Comparison of ENCODE assay signal across 19 cellular contexts in the genomic region with DNA sequence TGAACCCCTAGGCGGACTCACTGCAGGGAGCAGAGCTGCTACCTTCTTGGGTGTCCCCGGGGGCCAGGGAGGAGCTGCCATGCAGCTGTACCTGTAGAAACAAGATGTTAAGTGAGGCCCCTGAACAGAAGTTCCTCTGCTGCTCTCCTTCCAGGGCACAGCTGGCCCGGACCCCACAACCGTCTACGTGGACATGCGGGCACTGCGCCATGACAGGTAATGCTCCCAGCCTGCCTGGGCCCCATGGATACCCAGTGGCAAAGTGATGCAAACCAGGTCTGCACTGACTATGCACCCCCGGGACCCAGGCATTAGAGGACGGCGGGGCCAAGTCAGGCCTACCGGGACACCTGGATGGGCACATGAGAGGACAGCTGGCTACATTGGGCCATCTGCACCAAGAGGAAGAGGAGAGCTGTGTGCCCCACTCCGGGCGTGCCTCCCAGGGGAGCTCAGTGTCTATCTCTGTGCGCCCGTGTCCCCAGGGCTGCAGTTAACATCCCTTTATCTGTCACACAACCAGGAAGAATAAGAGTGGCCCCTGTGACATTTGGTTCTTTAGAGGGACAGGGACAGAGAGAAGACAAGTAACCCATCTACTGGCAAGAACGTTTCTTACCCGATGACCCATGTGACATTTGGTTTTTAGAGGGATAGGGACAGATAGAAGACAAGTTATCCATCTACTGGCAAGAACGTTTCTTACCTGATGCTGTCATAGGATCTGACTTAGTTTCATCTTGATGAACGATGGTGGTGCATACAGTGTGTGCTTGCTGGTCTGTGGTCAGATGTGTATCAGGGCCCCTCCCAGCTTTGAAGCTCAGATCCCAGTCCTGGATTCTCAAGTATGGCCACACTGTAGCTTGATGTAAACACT. TPM values are rescaled to one million over a fixed set of nuclear protein-coding genes. Genes with fewer than 3 reads are reported as not detected.
DNase-seq lines count a peak whose midpoint lies in the region; ATAC-seq and TF ChIP-seq lines count a peak whose summit lies in the region.
"Had no signal": no experiment of that assay in that cellular context is flagged by ENCODE, and none has a peak within 500 bp of the region (broad histone marks: within the 10 kb centered on the region; RNA-seq: fewer than 3 reads in every experiment).

No MANE protein-coding gene starts in this region.

- no peak overlapping the region for H3K9ac ChIP-seq in SK-N-SH
- no peak overlapping the region for H3K9ac ChIP-seq in mammary epithelial cell (ENCODE audit: insufficient read depth, low read length)

- H3K36me3 Mint-ChIP-seq in activated T-helper 2 cell treated with anti-CD3 and anti-CD28 coated beads, Interferon-gamma antibody, Interleukin-2, Interleukin-4, amounts not matched to agents 10 μg/mL and 5 μg/mL and 100 μg/mL, durations not matched to agents 14 hours and 24 hours and 36 hours (ENCODE audit: low read depth), result peaks cover 68% of the 10 kb centered on the region
- H3K36me3 Mint-ChIP-seq in naive thymus-derived CD4-positive, alpha-beta T cell, result peaks cover 23 to 77% (median 58%) of the 10 kb centered on the region in 5 donors

- H3K36me3 ChIP-seq in SK-N-SH (replicated peaks in 1 of 2; ENCODE audit: control insufficient read depth in 1 of 2, insufficient read depth in 2 of 2, low read length in 1 of 2) (peaks cover 23 to 79% of the 10 kb centered on the region in 2 experiments), mammary epithelial cell (ENCODE audit: insufficient read depth, low read length) (peaks cover 20% of the 10 kb centered on the region)
- peaks cover 10 to 60% (median 17%) of the 10 kb centered on the region in 3 experiments for H3K36me3 ChIP-seq in naive thymus-derived CD4-positive, alpha-beta T cell (ENCODE audit: control insufficient read depth in 2 of 3, insufficient read depth in 3 of 3, low read length in 3 of 3)

- DNase-seq in SK-N-SH (peak; percentile 13), D341Med (ENCODE audit: low spot score) (peak; percentile 24), mammary epithelial cell (no peak)
- no peak for DNase-seq in activated T-helper 2 cell treated with anti-CD3 and anti-CD28 coated beads, Interferon-gamma antibody, Interleukin-2, Interleukin-4, amounts not matched to agents 10 μg/mL and 5 μg/mL and 100 μg/mL, durations not matched to agents 14 hours and 24 hours and 36 hours (ENCODE audit: low spot score)
- DNase-seq in naive thymus-derived CD4-positive, alpha-beta T cell, result peak in 1 of 9 donors; percentile 6
- DNase-seq: activated CD4-positive, alpha-beta T cell treated with anti-CD3 and anti-CD28 coated beads, Interleukin-2, amount 50 U/mL, for 48 hours; amniotic stem cell; gastrocnemius medialis; NCI-H1092 treated with DMSO at 0.1 percent for 48 hours; T1000 had no signal

- no peak for TF ChIP-seq RAD21 in SK-N-SH (IDR thresholded peaks at IDR 0.05; ENCODE audit: low read length)

- peaks cover 33% of the 10 kb centered on the region for H3K4me1 Mint-ChIP-seq in activated T-helper 2 cell treated with anti-CD3 and anti-CD28 coated beads, Interferon-gamma antibody, Interleukin-2, Interleukin-4, amounts not matched to agents 10 μg/mL and 5 μg/mL and 100 μg/mL, durations not matched to agents 14 hours and 24 hours and 36 hours (ENCODE audit: low read depth)
- H3K4me1 Mint-ChIP-seq in naive thymus-derived CD4-positive, alpha-beta T cell, result peaks cover 39 to 96% (median 84%) of the 10 kb centered on the region in 7 donors

- H3K79me2 ChIP-seq in SK-N-SH (ENCODE audit: insufficient read depth), result no peaks in the 10 kb centered on the region
- H3K79me2 ChIP-seq in mammary epithelial cell (ENCODE audit: insufficient read depth, low read length), result no peaks in the 10 kb centered on the region

- no peak for TF ChIP-seq CTCF in SK-N-SH (IDR thresholded peaks at IDR 0.05)
- TF ChIP-seq CTCF in mammary epithelial cell (conservative IDR thresholded peaks at IDR 0.05 in 1 of 2, IDR thresholded peaks at IDR 0.05 in 1 of 2; ENCODE audit: extremely low read depth in 1 of 2, insufficient read depth in 1 of 2, low read depth in 1 of 2, low read length in 2 of 2), result no peak

- peak overlapping the region; percentile 75 for H3K4me3 Mint-ChIP-seq in activated T-helper 2 cell treated with anti-CD3 and anti-CD28 coated beads, Interferon-gamma antibody, Interleukin-2, Interleukin-4, amounts not matched to agents 10 μg/mL and 5 μg/mL and 100 μg/mL, durations not matched to agents 14 hours and 24 hours and 36 hours (ENCODE audit: low read depth)
- peak overlapping the region; percentile 76 to 91 (median 82) for H3K4me3 Mint-ChIP-seq in naive thymus-derived CD4-positive, alpha-beta T cell

- H2AFZ ChIP-seq in SK-N-SH (ENCODE audit: low read depth) (no peak overlapping the region), mammary epithelial cell (ENCODE audit: low read depth, low read length) (no peak overlapping the region)

- POLR2A ChIA-PET in SK-N-SH (lab: Yijun Ruan, JAX), result no interaction called here
- POLR2A ChIA-PET in naive thymus-derived CD4-positive, alpha-beta T cell (lab: Charles Lee), result interaction anchor here (0.6 to 10.3 kb wide), 9 partner anchors 8 to 101 kb away, joined by 3 to 219 read pairs (median 4); a partner anchor contains a TSS

- no peaks in the 10 kb centered on the region for H3F3A ChIP-seq in SK-N-SH (replicated peaks; ENCODE audit: insufficient read depth)

- no peak for ATAC-seq in SK-N-SH treated with all-trans-retinoic acid at 6 μM for 48 hours
- no peak for ATAC-seq in naive thymus-derived CD4-positive, alpha-beta T cell
- no peak for ATAC-seq in HG03025 (IDR thresholded peaks at IDR 0.05; ENCODE audit: low FRiP score, unreplicated experiment)
- no peak for ATAC-seq in HG03095 (IDR thresholded peaks at IDR 0.05; ENCODE audit: unreplicated experiment)
- ATAC-seq: gastrocnemius medialis, Right ventricle myocardium inferior had no signal

- no peaks in the 10 kb centered on the region for H3K27me3 Mint-ChIP-seq in activated T-helper 2 cell treated with anti-CD3 and anti-CD28 coated beads, Interferon-gamma antibody, Interleukin-2, Interleukin-4, amounts not matched to agents 10 μg/mL and 5 μg/mL and 100 μg/mL, durations not matched to agents 14 hours and 24 hours and 36 hours (ENCODE audit: low read depth)
- no peaks in the 10 kb centered on the region for H3K27me3 Mint-ChIP-seq in naive thymus-derived CD4-positive, alpha-beta T cell

- no peaks in the 10 kb centered on the region for H3K9me3 Mint-ChIP-seq in activated T-helper 2 cell treated with anti-CD3 and anti-CD28 coated beads, Interferon-gamma antibody, Interleukin-2, Interleukin-4, amounts not matched to agents 10 μg/mL and 5 μg/mL and 100 μg/mL, durations not matched to agents 14 hours and 24 hours and 36 hours
- H3K9me3 Mint-ChIP-seq in naive thymus-derived CD4-positive, alpha-beta T cell, result peaks cover 0 to 2% (median 0%) of the 10 kb centered on the region in 11 donors

- H3K27ac ChIP-seq in SK-N-SH (ENCODE audit: low read depth in 2 of 2, low read length in 1 of 2) (no peak overlapping the region), mammary epithelial cell (ENCODE audit: insufficient read depth, low read depth, low read length) (no peak overlapping the region)
- H3K27ac ChIP-seq in naive thymus-derived CD4-positive, alpha-beta T cell (ENCODE audit: low read depth, low read length), result peak overlapping the region; percentile 84
- H3K27ac ChIP-seq: 22Rv1, C4-2B, gastrocnemius medialis, prostate gland had no signal

- H3K4me1 ChIP-seq in SK-N-SH (ENCODE audit: control insufficient read depth in 1 of 2, insufficient read depth in 2 of 2, low read depth in 1 of 2, low read length in 1 of 2) (no peaks in the 10 kb centered on the region), mammary epithelial cell (ENCODE audit: insufficient read depth, low read length) (no peaks in the 10 kb centered on the region)
- peaks cover 37 to 75% of the 10 kb centered on the region in 2 donors for H3K4me1 ChIP-seq in naive thymus-derived CD4-positive, alpha-beta T cell (ENCODE audit: control insufficient read depth in 2 of 2, insufficient read depth in 2 of 2, low read length in 2 of 2)
- H3K4me1 ChIP-seq: gastrocnemius medialis, HAP-1, prostate gland had no signal

- no peaks in the 10 kb centered on the region for H3K9me3 ChIP-seq in SK-N-SH
- H3K9me3 ChIP-seq in naive thymus-derived CD4-positive, alpha-beta T cell (ENCODE audit: control insufficient read depth in 2 of 3, low read length in 3 of 3), result no peaks in the 10 kb centered on the region
- no peaks in the 10 kb centered on the region for H3K9me3 ChIP-seq in mammary epithelial cell (replicated peaks; ENCODE audit: insufficient read depth, low read length)
- H3K9me3 ChIP-seq: gastrocnemius medialis, HAP-1, prostate gland had no signal

- dilution Hi-C loops in mammary epithelial cell (cut with HindIII; ENCODE audit: low sequenced_read_pairs), result no loop called here

- 95% methylated on average over 11 of the region's 19 CpGs for WGBS in SK-N-SH (ENCODE audit: low lambda C conversion rate)
- WGBS in mammary epithelial cell (ENCODE audit: low coverage, missing lambda C conversion rate), result 80% methylated on average over 7 of the region's 19 CpGs

- CTCF ChIA-PET in SK-N-SH (lab: Yijun Ruan, JAX), result no interaction called here
- CTCF ChIA-PET in naive thymus-derived CD4-positive, alpha-beta T cell (lab: Charles Lee), result interaction anchor here (2.4 kb wide), 1 partner anchor 79 kb away, joined by 6 read pairs; no protein-coding TSS in a partner anchor
- CTCF ChIA-PET in mammary epithelial cell (lab: Charles Lee; ENCODE audit: low non-redundant PET), result no interaction called here

- H4K20me1 ChIP-seq in SK-N-SH (ENCODE audit: insufficient read depth) (no peaks in the 10 kb centered on the region), mammary epithelial cell (ENCODE audit: insufficient read depth, low read length) (no peaks in the 10 kb centered on the region)

- intact Hi-C loops in activated T-helper 2 cell treated with anti-CD3 and anti-CD28 coated beads, Interferon-gamma antibody, Interleukin-2, Interleukin-4, amounts not matched to agents 10 μg/mL and 5 μg/mL and 100 μg/mL, durations not matched to agents 14 hours and 24 hours and 36 hours (cut with micrococcal nuclease), result no loop called here
- intact Hi-C loops in naive thymus-derived CD4-positive, alpha-beta T cell (cut with micrococcal nuclease), result no loop called here
- intact Hi-C loops in mammary epithelial cell (cut with micrococcal nuclease), result no loop called here

- no TSS peak for BruUV-seq in mammary epithelial cell (replicated peaks; lab: Mats Ljungman, UMichigan)

- H3K27me3 ChIP-seq in SK-N-SH (ENCODE audit: insufficient read depth) (no peaks in the 10 kb centered on the region), mammary epithelial cell (ENCODE audit: insufficient read depth, low read length) (no peaks in the 10 kb centered on the region)
- no peaks in the 10 kb centered on the region for H3K27me3 ChIP-seq in naive thymus-derived CD4-positive, alpha-beta T cell (ENCODE audit: control insufficient read depth in 2 of 2, insufficient read depth in 2 of 2, low read length in 2 of 2)
- H3K27me3 ChIP-seq: gastrocnemius medialis had no signal

- H3K4me2 ChIP-seq in SK-N-SH, result no peak overlapping the region
- H3K4me2 ChIP-seq in mammary epithelial cell (ENCODE audit: insufficient read depth, low read depth, low read length), result no peak overlapping the region

- H3K4me3 ChIP-seq in SK-N-SH (ENCODE audit: low read depth in 2 of 2, low read length in 1 of 2), result no peak overlapping the region
- H3K4me3 ChIP-seq in naive thymus-derived CD4-positive, alpha-beta T cell (ENCODE audit: low read length), result peak overlapping the region; percentile 24
- no peak overlapping the region for H3K4me3 ChIP-seq in mammary epithelial cell (replicated peaks in 1 of 3; ENCODE audit: insufficient read depth in 1 of 3, low read depth in 2 of 3, low read length in 3 of 3)
- H3K4me3 ChIP-seq: gastrocnemius medialis, HAP-1, prostate gland had no signal

- no peaks in the 10 kb centered on the region for H3K9me2 ChIP-seq in SK-N-SH

- TF ChIP-seq EP300 in SK-N-SH (IDR thresholded peaks at IDR 0.05; ENCODE audit: borderline replicate concordance in 1 of 2, low read depth in 1 of 2, low read length in 1 of 2), result no peak

- H3K27ac Mint-ChIP-seq in activated T-helper 2 cell treated with anti-CD3 and anti-CD28 coated beads, Interferon-gamma antibody, Interleukin-2, Interleukin-4, amounts not matched to agents 10 μg/mL and 5 μg/mL and 100 μg/mL, durations not matched to agents 14 hours and 24 hours and 36 hours, result peak overlapping the region; percentile 94
- peak overlapping the region; percentile 95 to 99 (median 97) for H3K27ac Mint-ChIP-seq in naive thymus-derived CD4-positive, alpha-beta T cell

- in situ Hi-C loops in mammary epithelial cell (cut with MboI; ENCODE audit: low sequenced_read_pairs in 2 of 2), result no loop called here

RNA-seq across cellular contexts. Expression of a gene that starts 44.1 kb away (rescaled TPM):
- 0.12 and 0.24 TPM in 2 replicates for polyA plus RNA-seq in SK-N-SH (2012; rRNA removed)
- polyA plus RNA-seq in SK-N-SH (2012; cell fraction: cytosol; rRNA removed), result 0.62 and 0.72 TPM in 2 replicates
- not detected in 2 replicates for polyA plus RNA-seq in SK-N-SH (2012; cell fraction: nucleus; rRNA removed)
- total RNA-seq in activated T-helper 2 cell treated with anti-CD3 and anti-CD28 coated beads, Interferon-gamma antibody, Interleukin-2, Interleukin-4, amounts not matched to agents 10 μg/mL and 5 μg/mL and 100 μg/mL, durations not matched to agents 14 hours and 24 hours and 36 hours, result not detected in 2 replicates
- 1 to 10 TPM in 1 of 5 experiments, under 1 TPM in 4; 0.27 to 2.3 (median 0.95) TPM for total RNA-seq in naive thymus-derived CD4-positive, alpha-beta T cell
- 1 to 10 TPM; 1.1 to 7.0 TPM for polyA plus RNA-seq in naive thymus-derived CD4-positive, alpha-beta T cell
- 1 to 10 TPM in 1 of 2 donors, not detected in 1; 1.2 TPM for total RNA-seq in mammary epithelial cell
- polyA plus RNA-seq in mammary epithelial cell, result 2.1 TPM
- polyA minus RNA-seq in mammary epithelial cell, result 9.3 TPM
- total RNA-seq: chondrocyte had no signal

Comparison
In these comparisons a context has a peak if more than half of its experiments do, and no peak if none do; other contexts are left out.
1. DNase-seq: peak in SK-N-SH (single experiment) and D341Med (single experiment); none in activated T-helper 2 cell treated with anti-CD3 and anti-CD28 coated beads, Interferon-gamma antibody, Interleukin-2, Interleukin-4, amounts not matched to agents 10 μg/mL and 5 μg/mL and 100 μg/mL, durations not matched to agents 14 hours and 24 hours and 36 hours (single experiment) and mammary epithelial cell (single experiment).